13 cellular contexts compared by ENCODE assay signal in genomic region chr15:101445562-101446526, GRCh38. TPM values are rescaled to one million over a fixed set of nuclear protein-coding genes. Genes with fewer than 3 reads are reported as not detected.
DNase-seq lines count a peak whose midpoint lies in the region; ATAC-seq and TF ChIP-seq lines count a peak whose summit lies in the region.
"Had no signal": no experiment of that assay in that cellular context is flagged by ENCODE, and none has a peak within 500 bp of the region (broad histone marks: within the 10 kb centered on the region; RNA-seq: fewer than 3 reads in every experiment).

No MANE protein-coding gene starts in this region.

- H3K4me3 ChIP-seq in fibroblast of villous mesenchyme (ENCODE audit: low read depth, low read length) = no peak overlapping the region
- no peak overlapping the region for H3K4me3 ChIP-seq in psoas muscle
- no peak overlapping the region for H3K4me3 ChIP-seq in effector memory CD4-positive, alpha-beta T cell (ENCODE audit: insufficient read depth, low read depth, low read length, poor library complexity, severe bottlenecking)
- H3K4me3 ChIP-seq: GM12878 had no signal

- no peaks in the 10 kb centered on the region for H3K9me3 ChIP-seq in psoas muscle
- no peaks in the 10 kb centered on the region for H3K9me3 ChIP-seq in effector memory CD4-positive, alpha-beta T cell (ENCODE audit: control insufficient read depth, low read length)

- TF ChIP-seq CTCF in fibroblast of villous mesenchyme (IDR thresholded peaks at IDR 0.05; ENCODE audit: insufficient read depth, low read depth, low read length) = no peak
- no peak for TF ChIP-seq CTCF in psoas muscle (IDR thresholded peaks at IDR 0.05)

- ATAC-seq in psoas muscle (peak; percentile 83 to 88 (median 85)), GM21737 (IDR thresholded peaks at IDR 0.05; ENCODE audit: unreplicated experiment) (no peak)
- ATAC-seq: GM12878 had no signal

- WGBS in psoas muscle, 3 donors = 38 to 42% (median 39%) methylated on average over 22 of the region's 22 CpGs

- peaks cover 25% of the 10 kb centered on the region for H3K4me1 ChIP-seq in psoas muscle
- H3K4me1 ChIP-seq in effector memory CD4-positive, alpha-beta T cell (ENCODE audit: control insufficient read depth, insufficient read depth, low read length, poor library complexity, severe bottlenecking) = no peaks in the 10 kb centered on the region

- no peaks in the 10 kb centered on the region for H3K36me3 ChIP-seq in psoas muscle (ENCODE audit: insufficient read depth in 1 of 2, low read depth in 1 of 2)
- H3K36me3 ChIP-seq in effector memory CD4-positive, alpha-beta T cell (ENCODE audit: control insufficient read depth, insufficient read depth, low read length) = no peaks in the 10 kb centered on the region

- no peaks in the 10 kb centered on the region for H3K27me3 ChIP-seq in psoas muscle (ENCODE audit: insufficient read depth in 3 of 3, low read length in 2 of 3)
- no peaks in the 10 kb centered on the region for H3K27me3 ChIP-seq in effector memory CD4-positive, alpha-beta T cell (replicated peaks; ENCODE audit: control insufficient read depth, insufficient read depth, low read length, poor library complexity, severe bottlenecking)

- peak overlapping the region; percentile 81 for H3K27ac ChIP-seq in psoas muscle
- no peak overlapping the region for H3K27ac ChIP-seq in effector memory CD4-positive, alpha-beta T cell (ENCODE audit: insufficient read depth, low read length, poor library complexity, severe bottlenecking)

- DNase-seq in HCEC 1CT = peak; percentile 80
- DNase-seq in RKO (ENCODE audit: low spot score) = peak; percentile 94
- DNase-seq in fibroblast of villous mesenchyme (ENCODE audit: low read depth) = peak; percentile 82
- DNase-seq in psoas muscle = peak; percentile 70 to 90
- DNase-seq in NCI-H187 treated with DMSO at 0.1 percent for 48 hours (lab: John Stamatoyannopoulos, UW) = no peak
- DNase-seq in AG08396 (ENCODE audit: low spot score) = no peak
- DNase-seq in effector memory CD4-positive, alpha-beta T cell = no peak
- DNase-seq: activated CD4-positive, alpha-beta T cell treated with anti-CD3 and anti-CD28 coated beads, Interleukin-2, amount 10 ng/mL, durations not matched to agents 7 days and 5 days; effector CD4-positive, alpha-beta T cell; NCI-H1694; stimulated activated naive B cell treated with anti-CD40 and anti-IgM and Interleukin-4, amounts not matched to agents 10 μg/mL and 1 μg/mL and 100 μg/mL, for 72 hours had no signal

- intact Hi-C loops in psoas muscle (cut with DNase I) = loop anchor here in 1 of 2 donors (5.0 kb wide), 2 partner anchors 56 to 171 kb away; no protein-coding TSS in a partner anchor

RNA-seq across cellular contexts. Expression of gene PCSK6, which starts 43.7 kb away (rescaled TPM):
- total RNA-seq in fibroblast of villous mesenchyme (7.7 and 10.4 TPM in 2 replicates), psoas muscle (10 to 100 TPM; 13.3 to 32.7 (median 20.7) TPM)
- polyA plus RNA-seq in psoas muscle = 10 to 100 TPM in 1 of 3 donors, 1 to 10 TPM in 2; 8.3 to 10.3 (median 9.8) TPM

Comparison
In these comparisons a context has a peak if more than half of its experiments do, and no peak if none do; other contexts are left out.
1. DNase-seq: peak in HCEC 1CT (single experiment), RKO (single experiment), fibroblast of villous mesenchyme (single experiment) and psoas muscle (2 of 2); none in NCI-H187 treated with DMSO at 0.1 percent for 48 hours (single experiment), AG08396 (single experiment) and effector memory CD4-positive, alpha-beta T cell (0 of 3).